Comparison of ENCODE assay signal across 8 cellular contexts in the genomic region with DNA sequence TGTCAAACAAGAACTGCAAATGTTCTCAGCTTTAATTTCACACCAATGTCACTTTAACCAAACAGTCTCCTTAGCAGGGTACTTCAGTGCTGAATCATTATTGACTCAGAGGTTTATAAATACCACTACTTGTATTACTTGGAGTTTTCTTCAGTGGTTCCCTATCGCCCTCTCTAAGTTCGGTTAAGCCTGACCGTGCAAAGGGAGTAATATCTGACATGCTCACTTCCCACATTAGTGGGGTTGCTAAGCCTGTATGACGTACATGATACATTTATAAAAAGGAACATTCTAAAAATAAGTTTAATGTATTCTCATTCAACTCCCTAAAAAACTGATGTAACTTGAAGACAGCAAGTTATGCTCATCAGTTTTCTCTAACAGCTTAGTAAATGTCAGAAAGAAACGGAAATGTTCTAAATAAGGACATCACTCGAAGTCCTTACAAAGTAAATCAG.
DNase-seq lines count a peak whose midpoint lies in the region; ATAC-seq, FAIRE-seq and TF ChIP-seq lines count a peak whose summit lies in the region.

No MANE protein-coding gene starts in this region.

- H3K9ac ChIP-seq in endothelial cell of umbilical vein (replicated peaks; ENCODE audit: extremely low read depth, insufficient read depth, low read length) = no peak overlapping the region
- H3K9ac ChIP-seq in skeletal muscle tissue (ENCODE audit: low read depth in 1 of 3, low read length in 3 of 3) = peak overlapping the region in 1 of 3 donors; percentile 35

- H3K4me3 ChIP-seq in endothelial cell of umbilical vein (replicated peaks in 1 of 3; ENCODE audit: insufficient read depth in 1 of 3, low read depth in 1 of 3, low read length in 3 of 3) (no peak overlapping the region), skeletal muscle tissue (ENCODE audit: low read length in 3 of 3) (no peak overlapping the region)

- H3K36me3 Mint-ChIP-seq in activated T-helper 1 cell treated with anti-CD3 and anti-CD28 coated beads, Interleukin-12 subunit alpha, Interleukin-12 subunit beta, Interleukin-2, Interleukin-4 antibody, amounts not matched to agents 30 ng/mL and 10 ng/mL and 1 ng/mL, durations not matched to agents 14 hours and 24 hours and 36 hours (ENCODE audit: low read depth) = no peaks in the 10 kb centered on the region

- H3K27me3 ChIP-seq in endothelial cell of umbilical vein (ENCODE audit: control insufficient read depth in 2 of 2, insufficient read depth in 2 of 2, low read length in 2 of 2) (no peaks in the 10 kb centered on the region), skeletal muscle tissue (ENCODE audit: control insufficient read depth in 3 of 3, insufficient read depth in 3 of 3, low read length in 3 of 3) (no peaks in the 10 kb centered on the region)

- peaks cover 6% of the 10 kb centered on the region for H3K27me3 Mint-ChIP-seq in activated T-helper 1 cell treated with anti-CD3 and anti-CD28 coated beads, Interleukin-12 subunit alpha, Interleukin-12 subunit beta, Interleukin-2, Interleukin-4 antibody, amounts not matched to agents 30 ng/mL and 10 ng/mL and 1 ng/mL, durations not matched to agents 14 hours and 24 hours and 36 hours (ENCODE audit: insufficient read depth)

- H3K4me2 ChIP-seq in endothelial cell of umbilical vein (ENCODE audit: insufficient read depth, low read length) = no peak overlapping the region

- CTCF ChIA-PET in endothelial cell of umbilical vein (lab: Charles Lee) = interaction anchor here (1.6 to 1.7 kb wide), 2 partner anchors 11 to 15 kb away, joined by 3 to 5 read pairs; no protein-coding TSS in a partner anchor

- H3K36me3 ChIP-seq in endothelial cell of umbilical vein (ENCODE audit: control insufficient read depth in 2 of 2, extremely low read depth in 1 of 2, insufficient read depth in 2 of 2, low read length in 2 of 2) (no peaks in the 10 kb centered on the region), skeletal muscle tissue (ENCODE audit: control insufficient read depth in 3 of 3, insufficient read depth in 3 of 3, low read length in 3 of 3) (no peaks in the 10 kb centered on the region)

- no peaks in the 10 kb centered on the region for H3K9me3 ChIP-seq in endothelial cell of umbilical vein (replicated peaks; ENCODE audit: control insufficient read depth, insufficient read depth, low read length)
- H3K9me3 ChIP-seq in skeletal muscle tissue (ENCODE audit: control insufficient read depth in 3 of 3, low read length in 3 of 3) = no peaks in the 10 kb centered on the region

- H2AFZ ChIP-seq in endothelial cell of umbilical vein (ENCODE audit: low read depth, low read length) = no peak overlapping the region

- no peaks in the 10 kb centered on the region for H3K4me1 Mint-ChIP-seq in activated T-helper 1 cell treated with anti-CD3 and anti-CD28 coated beads, Interleukin-12 subunit alpha, Interleukin-12 subunit beta, Interleukin-2, Interleukin-4 antibody, amounts not matched to agents 30 ng/mL and 10 ng/mL and 1 ng/mL, durations not matched to agents 14 hours and 24 hours and 36 hours (ENCODE audit: low read depth)

- no peaks in the 10 kb centered on the region for H3K9me1 ChIP-seq in endothelial cell of umbilical vein (replicated peaks; ENCODE audit: control insufficient read depth, extremely low read depth, insufficient read depth, low read length)

- no peaks in the 10 kb centered on the region for H4K20me1 ChIP-seq in endothelial cell of umbilical vein (replicated peaks; ENCODE audit: control insufficient read depth, extremely low read depth, insufficient read depth, low read length)

- peak; percentile 98 for ATAC-seq in GM21786 (IDR thresholded peaks at IDR 0.05; ENCODE audit: unreplicated experiment)

- POLR2A ChIA-PET in endothelial cell of umbilical vein (lab: Charles Lee) = no interaction called here

- DNase-seq in GM13976 (ENCODE audit: low spot score) (peak; percentile 73), Kasumi-1 (lab: John Stamatoyannopoulos, UW) (peak; percentile 45 to 52), endothelial cell of umbilical vein (ENCODE audit: low read depth, low spot score) (peak; percentile 24), NCI-H1092 treated with DMSO at 0.1 percent for 48 hours (lab: John Stamatoyannopoulos, UW) (no peak)
- DNase-seq in activated T-helper 1 cell treated with anti-CD3 and anti-CD28 coated beads, Interleukin-12 subunit alpha, Interleukin-12 subunit beta, Interleukin-2, Interleukin-4 antibody, amounts not matched to agents 30 ng/mL and 10 ng/mL and 1 ng/mL, durations not matched to agents 14 hours and 24 hours and 36 hours (ENCODE audit: low spot score) = no peak
- DNase-seq in effector CD4-positive, alpha-beta T cell = no peak

- no peak overlapping the region for H3K27ac ChIP-seq in endothelial cell of umbilical vein (ENCODE audit: insufficient read depth, low read depth, low read length)
- H3K27ac ChIP-seq in skeletal muscle tissue (ENCODE audit: low read depth, low read length) = peak overlapping the region; percentile 36

- TF ChIP-seq POLR2A in endothelial cell of umbilical vein (IDR thresholded peaks at IDR 0.05; ENCODE audit: low read depth, low read length) = no peak

- no peaks in the 10 kb centered on the region for H3K79me2 ChIP-seq in endothelial cell of umbilical vein (ENCODE audit: control insufficient read depth, insufficient read depth, low read length)

- no peak overlapping the region for H3K4me3 Mint-ChIP-seq in activated T-helper 1 cell treated with anti-CD3 and anti-CD28 coated beads, Interleukin-12 subunit alpha, Interleukin-12 subunit beta, Interleukin-2, Interleukin-4 antibody, amounts not matched to agents 30 ng/mL and 10 ng/mL and 1 ng/mL, durations not matched to agents 14 hours and 24 hours and 36 hours

- no peak overlapping the region for H3K27ac Mint-ChIP-seq in activated T-helper 1 cell treated with anti-CD3 and anti-CD28 coated beads, Interleukin-12 subunit alpha, Interleukin-12 subunit beta, Interleukin-2, Interleukin-4 antibody, amounts not matched to agents 30 ng/mL and 10 ng/mL and 1 ng/mL, durations not matched to agents 14 hours and 24 hours and 36 hours

- in situ Hi-C loops in GM13976 (cut with MboI; ENCODE audit: low sequenced_read_pairs, unreplicated experiment) = no loop called here

- H3K4me1 ChIP-seq in endothelial cell of umbilical vein (ENCODE audit: control insufficient read depth, extremely low read depth, insufficient read depth, low read length) = peaks cover 3% of the 10 kb centered on the region
- H3K4me1 ChIP-seq in skeletal muscle tissue (ENCODE audit: control insufficient read depth in 3 of 3, insufficient read depth in 3 of 3, low read length in 3 of 3) = peaks cover 2 to 3% (median 3%) of the 10 kb centered on the region in 3 donors

- no peak for FAIRE-seq in endothelial cell of umbilical vein (lab: Jason Lieb, UNC)

- dilution Hi-C loops in endothelial cell of umbilical vein (cut with MboI; ENCODE audit: extremely low pct_ligation_motif_present, low sequenced_read_pairs) = no loop called here

- no TSS peak for BruUV-seq in endothelial cell of umbilical vein (replicated peaks; lab: Mats Ljungman, UMichigan)

- H3K9me3 Mint-ChIP-seq in activated T-helper 1 cell treated with anti-CD3 and anti-CD28 coated beads, Interleukin-12 subunit alpha, Interleukin-12 subunit beta, Interleukin-2, Interleukin-4 antibody, amounts not matched to agents 30 ng/mL and 10 ng/mL and 1 ng/mL, durations not matched to agents 14 hours and 24 hours and 36 hours = no peaks in the 10 kb centered on the region

- TF ChIP-seq CTCF in GM13976 (IDR thresholded peaks at IDR 0.05; ENCODE audit: borderline replicate concordance, control extremely low read depth, extremely low read depth, insufficient read depth, missing control alignments) (no peak), endothelial cell of umbilical vein (IDR thresholded peaks at IDR 0.05; ENCODE audit: extremely low read depth in 1 of 2, insufficient read depth in 1 of 2, low read depth in 1 of 2, low read length in 2 of 2) (no peak)

- intact Hi-C loops in endothelial cell of umbilical vein (cut with micrococcal nuclease) = no loop called here
- intact Hi-C loops in activated T-helper 1 cell treated with anti-CD3 and anti-CD28 coated beads, Interleukin-12 subunit alpha, Interleukin-12 subunit beta, Interleukin-2, Interleukin-4 antibody, amounts not matched to agents 30 ng/mL and 10 ng/mL and 1 ng/mL, durations not matched to agents 14 hours and 24 hours and 36 hours (cut with micrococcal nuclease) = loop anchor here (5.0 kb wide), 1 partner anchor 53 kb away; no protein-coding TSS in a partner anchor

TF ChIP-seq in endothelial cell of umbilical vein, 7 proteins besides CTCF, POLR2A, EP300 and RAD21:
- TF ChIP-seq GATA2 (IDR thresholded peaks at IDR 0.05; ENCODE audit: insufficient read depth, insufficient read length, low read depth, low read length) (no peak), FOS (IDR thresholded peaks at IDR 0.05; ENCODE audit: borderline replicate concordance, insufficient read depth, low read length) (peak; percentile 19)

Comparison
In these comparisons a context has a peak if more than half of its experiments do, and no peak if none do; other contexts are left out.
1. DNase-seq: peak in GM13976 (single experiment), Kasumi-1 (2 of 2) and endothelial cell of umbilical vein (single experiment); none in NCI-H1092 treated with DMSO at 0.1 percent for 48 hours (single experiment), activated T-helper 1 cell treated with anti-CD3 and anti-CD28 coated beads, Interleukin-12 subunit alpha, Interleukin-12 subunit beta, Interleukin-2, Interleukin-4 antibody, amounts not matched to agents 30 ng/mL and 10 ng/mL and 1 ng/mL, durations not matched to agents 14 hours and 24 hours and 36 hours (single experiment) and effector CD4-positive, alpha-beta T cell (single experiment).